In the genomic region with DNA sequence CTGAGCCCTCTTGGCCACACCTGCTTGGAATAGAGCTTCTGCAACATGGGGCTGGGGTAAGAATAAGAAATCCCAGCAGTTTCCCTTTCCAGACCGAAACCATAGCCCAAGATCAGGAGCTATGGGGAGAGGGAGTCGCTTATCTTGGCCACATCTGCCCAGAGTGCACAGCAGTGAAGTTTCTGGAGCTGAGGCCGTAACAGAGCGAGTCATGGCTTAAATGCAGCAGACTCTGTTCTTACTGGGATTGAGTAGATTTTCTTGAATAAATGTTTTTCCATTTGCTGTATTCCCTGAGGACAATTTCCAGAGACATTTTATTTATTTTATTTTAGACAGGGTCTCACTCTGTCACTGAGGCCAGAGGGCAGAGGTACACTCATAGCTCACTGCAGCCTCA, we compare ENCODE assay signal across 14 cellular contexts. TPM values are rescaled to one million over a fixed set of nuclear protein-coding genes. Genes with fewer than 3 reads are reported as not detected.
DNase-seq lines count a peak whose midpoint lies in the region; ATAC-seq, FAIRE-seq and TF ChIP-seq lines count a peak whose summit lies in the region.
"Had no signal": no experiment of that assay in that cellular context is flagged by ENCODE, and none has a peak within 500 bp of the region (broad histone marks: within the 10 kb centered on the region; RNA-seq: fewer than 3 reads in every experiment).

No MANE protein-coding gene starts in this region.

- TF ChIP-seq CTCF in A673 (conservative IDR thresholded peaks at IDR 0.05; ENCODE audit: low read depth, low read length) = no peak
- no peak for TF ChIP-seq CTCF in chondrocyte (IDR thresholded peaks at IDR 0.05)
- no peak for TF ChIP-seq CTCF in WERI-Rb-1 (IDR thresholded peaks at IDR 0.05; ENCODE audit: low read depth, low read length)
- no peak for TF ChIP-seq CTCF in HepG2 (CRISPR knock-in tag; IDR thresholded peaks at IDR 0.05)

- H3K4ac ChIP-seq in mesendoderm (ENCODE audit: low read depth, low read length) = peak overlapping the region; percentile 84

- CTCF ChIA-PET in A673 (lab: Charles Lee) = no interaction called here
- CTCF ChIA-PET in HepG2 (lab: Yijun Ruan, JAX; ENCODE audit: low intra/inter-chr PET ratio, low total read pairs) = no interaction called here

- H2AK5ac ChIP-seq in mesendoderm (ENCODE audit: low read length) = no peak overlapping the region

- in situ Hi-C loops in HepG2 (cut with HindIII; ENCODE audit: extremely low pct_ligation_motif_present, low pct_unique_long_range_greater_than_20kb) = no loop called here

- H3K23ac ChIP-seq in mesendoderm (ENCODE audit: low read length) = no peak overlapping the region

- peak overlapping the region; percentile 71 for H3K18ac ChIP-seq in mesendoderm (ENCODE audit: low read length)

- no peaks in the 10 kb centered on the region for H3K27me3 Mint-ChIP-seq in chondrocyte (ENCODE audit: low read depth)

- no peak overlapping the region for H2BK15ac ChIP-seq in mesendoderm (replicated peaks; ENCODE audit: low read depth)

- H3K79me1 ChIP-seq in mesendoderm (ENCODE audit: low read length) = no peaks in the 10 kb centered on the region

- H3K36me3 Mint-ChIP-seq in chondrocyte (ENCODE audit: low read depth) = no peaks in the 10 kb centered on the region

- H2BK120ac ChIP-seq in mesendoderm (ENCODE audit: low read depth, low read length) = peak overlapping the region; percentile 35

- H2AFZ ChIP-seq in HepG2 (ENCODE audit: low read length) = no peak overlapping the region

- H3K27me3 ChIP-seq in A673 (replicated peaks; ENCODE audit: insufficient read depth, low read depth, low read length, poor library complexity) (no peaks in the 10 kb centered on the region), mesendoderm (ENCODE audit: insufficient read depth, low read length, poor library complexity) (no peaks in the 10 kb centered on the region), WERI-Rb-1 (ENCODE audit: insufficient read depth, low read depth, severe bottlenecking) (no peaks in the 10 kb centered on the region), HepG2 (ENCODE audit: control insufficient read depth in 1 of 2, insufficient read depth in 2 of 2, low read length in 2 of 2) (0 out of 5 replicates have a peak, but pooled peaks cover 0 to 5% of the 10 kb centered on the region in 2 experiments)

- peak overlapping the region; percentile 74 for H3K56ac ChIP-seq in mesendoderm (ENCODE audit: low read length)

- H3K27ac Mint-ChIP-seq in chondrocyte (ENCODE audit: unreplicated experiment) = peak overlapping the region; percentile 97
- H3K27ac Mint-ChIP-seq: activated CD4-positive, alpha-beta memory T cell treated with anti-CD3 and anti-CD28 coated beads, Interleukin-2, amount 10 ng/mL, durations not matched to agents 7 days and 5 days; activated naive CD8-positive, alpha-beta T cell had no signal

- no peak overlapping the region for H4K5ac ChIP-seq in mesendoderm (ENCODE audit: low read length)

- no peak for TF ChIP-seq EP300 in HepG2 (IDR thresholded peaks at IDR 0.05; ENCODE audit: low read depth in 2 of 2, low read length in 2 of 2)
- TF ChIP-seq EP300 in HepG2 (CRISPR knock-in tag; IDR thresholded peaks at IDR 0.05; ENCODE audit: borderline replicate concordance) = no peak

- no peaks in the 10 kb centered on the region for H3K9me3 ChIP-seq in A673 (ENCODE audit: low read depth, low read length, poor library complexity, severe bottlenecking)
- peaks cover 12% of the 10 kb centered on the region for H3K9me3 ChIP-seq in WERI-Rb-1 (ENCODE audit: severe bottlenecking)
- no peaks in the 10 kb centered on the region for H3K9me3 ChIP-seq in HepG2 (ENCODE audit: low read length)

- no CpG with 5 or more reads among the region's 4 CpGs for whole genome bisulfite sequencing in mesendoderm (ENCODE audit: extremely low coverage, insufficient coverage, low lambda C conversion rate)
- 69% methylated on average over 4 of the region's 4 CpGs for WGBS in HepG2 (ENCODE audit: low lambda C conversion rate)

- H3K27ac ChIP-seq in A673 (ENCODE audit: low read depth, low read length, poor library complexity, severe bottlenecking) = peak overlapping the region; percentile 97
- no peak overlapping the region for H3K27ac ChIP-seq in mesendoderm (ENCODE audit: low read depth, low read length)
- no peak overlapping the region for H3K27ac ChIP-seq in WERI-Rb-1
- no peak overlapping the region for H3K27ac ChIP-seq in HepG2 (ENCODE audit: extremely low read length, insufficient read depth, low read length)

- ATAC-seq in HepG2 = no peak
- ATAC-seq in HG03432 (IDR thresholded peaks at IDR 0.05; ENCODE audit: unreplicated experiment) = no peak
- ATAC-seq: sciatic nerve had no signal

- H3K4me3 ChIP-seq in A673 (ENCODE audit: low read depth, low read length, poor library complexity, severe bottlenecking) (no peak overlapping the region), mesendoderm (ENCODE audit: low read length) (no peak overlapping the region), WERI-Rb-1 (ENCODE audit: low read depth, low read length) (no peak overlapping the region), HepG2 (replicated peaks in 1 of 3; ENCODE audit: insufficient read depth in 1 of 3, low read depth in 2 of 3, low read length in 3 of 3) (no peak overlapping the region)

- DNase-seq in A673 (ENCODE audit: low spot score) (no peak), LHCN-M2 (ENCODE audit: low read depth) (peak; percentile 52), chondrocyte (ENCODE audit: low spot score) (no peak), mesendoderm (no peak), WERI-Rb-1 (no peak), HepG2 (ENCODE audit: low spot score) (no peak)
- DNase-seq in stimulated activated CD4-positive, alpha-beta T cell treated with anti-CD3 and anti-CD28 coated beads, Interleukin-4, amount 100 ng/mL, for 4 hours = no peak
- DNase-seq: activated CD4-positive, alpha-beta memory T cell treated with anti-CD3 and anti-CD28 coated beads, Interleukin-2, amount 10 ng/mL, durations not matched to agents 7 days and 5 days; AML-193; NCI-H2107 had no signal

- peaks cover 31% of the 10 kb centered on the region for H3K4me1 Mint-ChIP-seq in chondrocyte (ENCODE audit: low read depth)
- H3K4me1 Mint-ChIP-seq: activated CD4-positive, alpha-beta memory T cell treated with anti-CD3 and anti-CD28 coated beads, Interleukin-2, amount 10 ng/mL, durations not matched to agents 7 days and 5 days had no signal

- H3K4me2 ChIP-seq in mesendoderm (ENCODE audit: low read length) (no peak overlapping the region), HepG2 (ENCODE audit: low read depth, low read length) (no peak overlapping the region)

- intact Hi-C loops in A673 (cut with micrococcal nuclease; ENCODE audit: unreplicated experiment) = no loop called here
- intact Hi-C loops in HepG2 (cut with micrococcal nuclease; ENCODE audit: unreplicated experiment) = no loop called here

- H3K79me2 ChIP-seq in mesendoderm (ENCODE audit: control insufficient read depth, insufficient read depth, low read length) = no peaks in the 10 kb centered on the region
- H3K79me2 ChIP-seq in HepG2 (ENCODE audit: insufficient read depth, low read length) = no peaks in the 10 kb centered on the region

- H4K20me1 ChIP-seq in HepG2 (ENCODE audit: insufficient read depth, low read length) = no peaks in the 10 kb centered on the region

- POLR2A ChIA-PET in A673 (lab: Charles Lee; ENCODE audit: low non-redundant PET) = interaction anchor here (0.6 to 0.7 kb wide), 2 partner anchors 76 to 150 kb away, joined by 4 to 15 read pairs; no protein-coding TSS in a partner anchor
- POLR2A ChIA-PET in HepG2 (lab: Yijun Ruan, JAX) = interaction anchor here (2.2 kb wide), 2 partner anchors 9 to 34 kb away, joined by 6 to 8 read pairs; a partner anchor contains a TSS

- no peaks in the 10 kb centered on the region for H3K36me3 ChIP-seq in A673 (ENCODE audit: insufficient read depth, low read length, poor library complexity, severe bottlenecking)
- no peaks in the 10 kb centered on the region for H3K36me3 ChIP-seq in mesendoderm (ENCODE audit: control insufficient read depth, insufficient read depth, low read length)
- H3K36me3 ChIP-seq in WERI-Rb-1 = no peaks in the 10 kb centered on the region
- no peaks in the 10 kb centered on the region for H3K36me3 ChIP-seq in HepG2 (replicated peaks in 1 of 2; ENCODE audit: control insufficient read depth in 1 of 2, insufficient read depth in 2 of 2, low read length in 2 of 2)

- TF ChIP-seq POLR2A in HepG2 (IDR thresholded peaks at IDR 0.05; ENCODE audit: insufficient read depth in 1 of 2, low read depth in 2 of 2, low read length in 2 of 2) = no peak

- H2BK5ac ChIP-seq in mesendoderm (ENCODE audit: low read length) = no peak overlapping the region

- no peak for FAIRE-seq in HepG2 (lab: Jason Lieb, UNC)
- FAIRE-seq: GM18507 had no signal

- H3K4me3 Mint-ChIP-seq in chondrocyte (ENCODE audit: unreplicated experiment) = no peak overlapping the region
- H3K4me3 Mint-ChIP-seq: activated CD4-positive, alpha-beta memory T cell treated with anti-CD3 and anti-CD28 coated beads, Interleukin-2, amount 10 ng/mL, durations not matched to agents 7 days and 5 days; activated naive CD8-positive, alpha-beta T cell had no signal

- H3K4me1 ChIP-seq in A673 (ENCODE audit: insufficient read depth, low read length, poor library complexity, severe bottlenecking) = peaks cover 33% of the 10 kb centered on the region
- peaks cover 14% of the 10 kb centered on the region for H3K4me1 ChIP-seq in mesendoderm (ENCODE audit: control insufficient read depth, low read depth, low read length)
- H3K4me1 ChIP-seq in HepG2 (ENCODE audit: insufficient read depth, low read length) = peaks cover 42% of the 10 kb centered on the region

- BruUV-seq in A673 (replicated peaks; lab: Mats Ljungman, UMichigan) = no TSS peak
- BruUV-seq in HepG2 (replicated peaks; lab: Mats Ljungman, UMichigan) = no TSS peak

- no peak for TF ChIP-seq RAD21 in HepG2 (CRISPR knock-in tag; IDR thresholded peaks at IDR 0.05)

- H3K9ac ChIP-seq in mesendoderm (ENCODE audit: low read length) = no peak overlapping the region
- no peak overlapping the region for H3K9ac ChIP-seq in HepG2 (ENCODE audit: insufficient read depth, low read depth, low read length)

- no peak overlapping the region for H4K8ac ChIP-seq in mesendoderm (ENCODE audit: low read depth, low read length)

- peaks cover 4% of the 10 kb centered on the region for H3K9me3 Mint-ChIP-seq in chondrocyte (ENCODE audit: low read depth)
- H3K9me3 Mint-ChIP-seq: activated CD4-positive, alpha-beta memory T cell treated with anti-CD3 and anti-CD28 coated beads, Interleukin-2, amount 10 ng/mL, durations not matched to agents 7 days and 5 days had no signal

RNA-seq across cellular contexts. Expression of a gene that starts 33.5 kb away (rescaled TPM):
- total RNA-seq in A673 (2021) (0.20 and 0.73 TPM in 2 replicates), LHCN-M2 (2014; rRNA removed) (not detected in 2 replicates), chondrocyte (0.10 to 0.19 TPM (median 0.15 TPM) in 3 replicates), HepG2 (2016; rRNA removed; fragmentation: Illumina TruSeq; extraction: Trizol) (0.14 TPM in 1 of 2 replicates, not detected in the other)
- 0.28 TPM for polyA plus RNA-seq in LHCN-M2 (2012)
- 0.22 TPM for polyA plus RNA-seq in mesendoderm (2013, experiment 1 of 2)
- polyA plus RNA-seq in mesendoderm (2013, experiment 2 of 2) = 0.15 TPM
- not detected in 2 replicates for total RNA-seq in HepG2 (2016; cell fraction: cytosol; rRNA removed; fragmentation: Illumina TruSeq; extraction: Trizol; ENCODE audit: low read depth)
- 0.06 and 0.15 TPM in 2 replicates for total RNA-seq in HepG2 (2016; cell fraction: insoluble cytoplasmic fraction; rRNA removed; fragmentation: Illumina TruSeq; extraction: Trizol)
- 0.09 TPM in 1 of 2 replicates, not detected in the other for total RNA-seq in HepG2 (2016; cell fraction: membrane; rRNA removed; fragmentation: Illumina TruSeq; extraction: Trizol)
- not detected in 2 replicates for total RNA-seq in HepG2 (2016; cell fraction: nucleus; rRNA removed; fragmentation: Illumina TruSeq; extraction: Trizol)
- polyA plus RNA-seq in HepG2 (2011; rRNA removed) = 0.01 and 0.07 TPM in 2 replicates
- 0.01 and 0.03 TPM in 2 replicates for polyA plus RNA-seq in HepG2 (2011; cell fraction: cytosol; rRNA removed)
- 0.03 TPM in 1 of 2 replicates, not detected in the other for polyA plus RNA-seq in HepG2 (2011; cell fraction: nucleus; rRNA removed)
- 0.08 and 0.11 TPM in 2 replicates for polyA plus RNA-seq in HepG2 (2012)
- not detected in 2 replicates for polyA plus RNA-seq in HepG2 (2016; cell fraction: cytosol; fragmentation: Illumina TruSeq; extraction: Trizol; ENCODE audit: low read depth)
- not detected in 2 replicates for polyA plus RNA-seq in HepG2 (2016; cell fraction: insoluble cytoplasmic fraction; fragmentation: Illumina TruSeq; extraction: Trizol; ENCODE audit: low read depth)
- not detected in 2 replicates for polyA plus RNA-seq in HepG2 (2016; cell fraction: membrane; fragmentation: Illumina TruSeq; extraction: Trizol; ENCODE audit: low read depth)
- polyA plus RNA-seq in HepG2 (2016; cell fraction: nucleus; fragmentation: Illumina TruSeq; extraction: Trizol; ENCODE audit: insufficient read depth, low read depth) = not detected in 2 replicates
- polyA minus RNA-seq in HepG2 (2011; rRNA and poly(A)+ RNA removed; ENCODE audit: low replicate concordance) = 0.94 TPM in 1 of 2 replicates, not detected in the other
- polyA minus RNA-seq in HepG2 (2011; cell fraction: cytosol; rRNA and poly(A)+ RNA removed) = not detected in 2 replicates
- polyA minus RNA-seq in HepG2 (2011; cell fraction: nucleus; rRNA and poly(A)+ RNA removed) = 0.13 TPM in 1 of 2 replicates, not detected in the other

RNA-seq across cellular contexts. Expression of a gene that starts 33.6 kb away (rescaled TPM):
- total RNA-seq in A673 (2021) (145 and 169 TPM in 2 replicates), LHCN-M2 (2014; rRNA removed) (111 and 122 TPM in 2 replicates), chondrocyte (34.5 to 40.7 TPM (median 36.1 TPM) in 3 replicates), HepG2 (2016; rRNA removed; fragmentation: Illumina TruSeq; extraction: Trizol) (102 and 134 TPM in 2 replicates)
- polyA plus RNA-seq in LHCN-M2 (2012) = 108 TPM
- 185 TPM for polyA plus RNA-seq in mesendoderm (2013, experiment 1 of 2)
- 187 TPM for polyA plus RNA-seq in mesendoderm (2013, experiment 2 of 2)
- total RNA-seq in HepG2 (2016; cell fraction: cytosol; rRNA removed; fragmentation: Illumina TruSeq; extraction: Trizol; ENCODE audit: low read depth) = 16.7 and 17.1 TPM in 2 replicates
- 105 and 136 TPM in 2 replicates for total RNA-seq in HepG2 (2016; cell fraction: insoluble cytoplasmic fraction; rRNA removed; fragmentation: Illumina TruSeq; extraction: Trizol)
- total RNA-seq in HepG2 (2016; cell fraction: membrane; rRNA removed; fragmentation: Illumina TruSeq; extraction: Trizol) = 31.7 and 33.4 TPM in 2 replicates
- total RNA-seq in HepG2 (2016; cell fraction: nucleus; rRNA removed; fragmentation: Illumina TruSeq; extraction: Trizol) = 41.1 and 51.6 TPM in 2 replicates
- 24.7 and 27.1 TPM in 2 replicates for polyA plus RNA-seq in HepG2 (2011; rRNA removed)
- 24.4 and 26.5 TPM in 2 replicates for polyA plus RNA-seq in HepG2 (2011; cell fraction: cytosol; rRNA removed)
- polyA plus RNA-seq in HepG2 (2011; cell fraction: nucleus; rRNA removed) = 21.8 and 28.1 TPM in 2 replicates
- 40.9 and 45.7 TPM in 2 replicates for polyA plus RNA-seq in HepG2 (2012)
- polyA plus RNA-seq in HepG2 (2016; cell fraction: cytosol; fragmentation: Illumina TruSeq; extraction: Trizol; ENCODE audit: low read depth) = 18.1 TPM in 2 replicates
- polyA plus RNA-seq in HepG2 (2016; cell fraction: insoluble cytoplasmic fraction; fragmentation: Illumina TruSeq; extraction: Trizol; ENCODE audit: low read depth) = 152 and 154 TPM in 2 replicates
- 27.7 and 29.2 TPM in 2 replicates for polyA plus RNA-seq in HepG2 (2016; cell fraction: membrane; fragmentation: Illumina TruSeq; extraction: Trizol; ENCODE audit: low read depth)
- polyA plus RNA-seq in HepG2 (2016; cell fraction: nucleus; fragmentation: Illumina TruSeq; extraction: Trizol; ENCODE audit: insufficient read depth, low read depth) = 78.7 and 80.9 TPM in 2 replicates
- polyA minus RNA-seq in HepG2 (2011; rRNA and poly(A)+ RNA removed; ENCODE audit: low replicate concordance) = 14.2 and 38.3 TPM in 2 replicates
- polyA minus RNA-seq in HepG2 (2011; cell fraction: cytosol; rRNA and poly(A)+ RNA removed) = 8.6 and 11.5 TPM in 2 replicates
- polyA minus RNA-seq in HepG2 (2011; cell fraction: nucleus; rRNA and poly(A)+ RNA removed) = 33.0 and 36.7 TPM in 2 replicates
